ENCODE assay signal across 8 cellular contexts in the genomic region with DNA sequence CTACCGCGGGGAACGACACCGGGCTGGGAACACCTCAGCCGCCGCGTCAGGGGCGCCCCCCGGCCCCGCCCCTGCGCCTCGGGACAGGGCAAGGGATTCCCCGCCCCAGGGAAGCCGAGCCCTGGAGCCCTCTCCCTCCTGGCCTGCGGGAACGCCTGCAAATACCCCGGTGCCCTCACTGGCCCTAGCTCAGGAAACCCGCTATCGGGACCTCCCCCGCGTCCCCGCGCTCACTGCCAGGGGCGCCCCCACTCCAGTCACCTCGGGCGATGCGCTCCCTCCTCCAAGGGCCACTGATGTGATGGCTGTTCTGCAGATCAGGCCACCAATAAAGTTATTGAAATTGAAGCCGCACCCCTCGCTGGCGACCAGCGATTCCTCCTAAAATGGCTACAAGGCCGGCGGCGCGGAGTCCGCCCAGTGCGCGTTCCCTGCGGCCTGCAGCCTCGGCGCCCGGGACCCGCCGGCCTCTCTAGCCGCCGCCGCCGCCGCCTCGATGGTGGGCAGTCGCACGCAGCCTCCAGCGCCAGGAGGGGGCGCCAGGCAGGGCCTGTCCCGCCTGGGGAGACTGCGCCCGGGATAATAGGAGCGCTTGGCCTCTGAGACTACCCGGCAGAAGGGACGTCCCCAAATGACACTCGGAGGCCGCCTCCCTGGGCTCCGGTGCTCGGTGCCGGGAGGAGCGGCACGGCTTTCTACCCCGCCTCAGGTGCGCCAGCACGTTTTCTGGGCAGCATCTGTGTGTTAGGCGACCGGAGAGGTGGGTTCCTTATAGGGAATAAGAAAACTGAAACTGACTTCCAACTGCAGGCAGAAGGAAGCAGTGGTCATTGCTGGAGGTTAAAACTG. TPM values are rescaled to one million over a fixed set of nuclear protein-coding genes. Genes with fewer than 3 reads are reported as not detected.
DNase-seq lines count a peak whose midpoint lies in the region; ATAC-seq, FAIRE-seq and TF ChIP-seq lines count a peak whose summit lies in the region.

PRKAB2 (minus strand) TSS at position 303 of the 849 bp plus-strand sequence. CDS start 326 bp downstream, outside the sequence.

- no peak for FAIRE-seq in H1 (lab: Jason Lieb, UNC)

- in situ Hi-C loops in Caki2 (cut with HindIII; ENCODE audit: low pct_unique_long_range_greater_than_20kb, low sequenced_read_pairs): no loop called here

- peak within 1 kb of the TSS; percentile 85 for H4K8ac ChIP-seq in H1 (ENCODE audit: extremely low read depth, insufficient read depth, low read length)
- H4K8ac ChIP-seq in mesendoderm (ENCODE audit: low read depth, low read length): peak within 1 kb of the TSS; percentile 67

- H3K27ac Mint-ChIP-seq in activated CD8-positive, alpha-beta memory T cell treated with anti-CD3 and anti-CD28 coated beads, Interleukin-2, amount 10 ng/mL, durations not matched to agents 7 days and 5 days: peak within 1 kb of the TSS; percentile 96

- peaks cover 26% of the 10 kb centered on the region for H3K36me3 Mint-ChIP-seq in activated CD8-positive, alpha-beta memory T cell treated with anti-CD3 and anti-CD28 coated beads, Interleukin-2, amount 10 ng/mL, durations not matched to agents 7 days and 5 days

- H2BK12ac ChIP-seq in H1 (ENCODE audit: low read depth, low read length): peak within 1 kb of the TSS; percentile 77

- H3K4me1 Mint-ChIP-seq in activated CD8-positive, alpha-beta memory T cell treated with anti-CD3 and anti-CD28 coated beads, Interleukin-2, amount 10 ng/mL, durations not matched to agents 7 days and 5 days: peaks cover 35% of the 10 kb centered on the region

- H3K27me3 ChIP-seq in H1 (replicated peaks in 1 of 4; ENCODE audit: control insufficient read depth in 3 of 4, extremely low read depth in 1 of 4, insufficient read depth in 3 of 4, low read length in 3 of 4) (no peaks in the 10 kb centered on the region), mesendoderm (ENCODE audit: insufficient read depth, low read length, poor library complexity) (no peaks in the 10 kb centered on the region)

- H4K91ac ChIP-seq in H1 (replicated peaks; ENCODE audit: insufficient read length, low read length): peak within 1 kb of the TSS; percentile 51

- H3K9me3 Mint-ChIP-seq in activated CD8-positive, alpha-beta memory T cell treated with anti-CD3 and anti-CD28 coated beads, Interleukin-2, amount 10 ng/mL, durations not matched to agents 7 days and 5 days (ENCODE audit: low read depth): peaks cover 4% of the 10 kb centered on the region

- peak within 1 kb of the TSS; percentile 95 for H2AFZ ChIP-seq in H1 (ENCODE audit: low read length)

- no peak within 1 kb of the TSS for H2AK5ac ChIP-seq in H1 (ENCODE audit: low read depth, low read length)
- no peak within 1 kb of the TSS for H2AK5ac ChIP-seq in mesendoderm (ENCODE audit: low read length)

- H3K4me3 ChIP-seq in H1 (ENCODE audit: extremely low read depth in 1 of 4, insufficient read depth in 2 of 4, low read depth in 3 of 4, low read length in 4 of 4): peak within 1 kb of the TSS; percentile 74 to 96 (median 88)
- H3K4me3 ChIP-seq in mesendoderm (ENCODE audit: low read length): peak within 1 kb of the TSS; percentile 85

- no peaks in the 10 kb centered on the region for H3K79me1 ChIP-seq in H1 (ENCODE audit: low read depth, low read length)
- H3K79me1 ChIP-seq in mesendoderm (ENCODE audit: low read length): peaks cover 6% of the 10 kb centered on the region

- CTCF ChIA-PET in activated CD8-positive, alpha-beta memory T cell treated with anti-CD3 and anti-CD28 coated beads, Interleukin-2, amount 10 ng/mL, durations not matched to agents 7 days and 5 days (lab: Charles Lee): interaction anchor here (0.9 to 4.3 kb wide), 4 partner anchors 10 to 77 kb away, joined by 3 to 42 read pairs (median 3); partner anchors contain the start of gene CHD1L
- CTCF ChIA-PET in H1 (lab: Charles Lee; ENCODE audit: partially characterized antibody): interaction anchor here (0.7 to 3.7 kb wide), 5 partner anchors 10 to 69 kb away, joined by 3 to 22 read pairs (median 8); partner anchors contain the start of gene CHD1L

- H3K4ac ChIP-seq in H1 (replicated peaks; ENCODE audit: insufficient read length, low read depth, low read length) (no peak within 1 kb of the TSS), mesendoderm (ENCODE audit: low read depth, low read length) (no peak within 1 kb of the TSS)

- POLR2A ChIA-PET in H1 (lab: Charles Lee; ENCODE audit: partially characterized antibody): interaction anchor here (0.6 to 7.3 kb wide), 13 partner anchors 10 to 155 kb away, joined by 3 to 48 read pairs (median 4); partner anchors contain the start of gene CHD1L

- peak within 1 kb of the TSS; percentile 6; the same call in 1 of the 2 replicates for H2BK15ac ChIP-seq in H1 (ENCODE audit: low read length)
- H2BK15ac ChIP-seq in mesendoderm (replicated peaks; ENCODE audit: low read depth): no peak within 1 kb of the TSS

- H4K5ac ChIP-seq in H1 (ENCODE audit: insufficient read length, low read depth, low read length) (peak within 1 kb of the TSS; percentile 87), mesendoderm (ENCODE audit: low read length) (no peak within 1 kb of the TSS)

- DNase-seq in Caki2 (ENCODE audit: low read depth) (peak; percentile 99), HT-29 (ENCODE audit: low spot score) (peak; percentile 95), NOMO-1 (lab: John Stamatoyannopoulos, UW; ENCODE audit: unreplicated experiment in 2 of 2) (peak; percentile 93 to 96), H1 (ENCODE audit: low read depth in 1 of 2, low spot score in 2 of 2) (peak; percentile 89 to 98), mesendoderm (peak; percentile 98)
- DNase-seq in activated CD8-positive, alpha-beta memory T cell treated with anti-CD3 and anti-CD28 coated beads, Interleukin-2, amount 10 ng/mL, durations not matched to agents 7 days and 5 days: peak; percentile 95
- peak; percentile 85 for DNase-seq in stimulated activated CD8-positive, alpha-beta memory T cell treated with anti-CD3 and anti-CD28 coated beads, Interleukin-12 subunit alpha, Interleukin-12 subunit beta, amount 100 ng/mL, for 4 hours (ENCODE audit: low read depth)

- H3K9ac ChIP-seq in H1 (replicated peaks in 1 of 4; ENCODE audit: extremely low read depth in 1 of 4, low read depth in 3 of 4, low read length in 3 of 4) (peak within 1 kb of the TSS in 3 of 4 experiments; percentile 59 to 67 (median 63); a peak in 6 of 7 replicates), mesendoderm (ENCODE audit: low read length) (peak within 1 kb of the TSS; percentile 92)

- peak within 1 kb of the TSS; percentile 83 to 94 for H3K4me2 ChIP-seq in H1 (ENCODE audit: insufficient read depth in 1 of 2, low read depth in 2 of 2, low read length in 2 of 2)
- peak within 1 kb of the TSS; percentile 85 for H3K4me2 ChIP-seq in mesendoderm (ENCODE audit: low read length)

- peaks cover 3% of the 10 kb centered on the region for H3K27me3 Mint-ChIP-seq in activated CD8-positive, alpha-beta memory T cell treated with anti-CD3 and anti-CD28 coated beads, Interleukin-2, amount 10 ng/mL, durations not matched to agents 7 days and 5 days

- H2BK5ac ChIP-seq in H1 (ENCODE audit: low read depth, low read length) (peak within 1 kb of the TSS; percentile 62; the same call in 1 of the 2 replicates), mesendoderm (ENCODE audit: low read length) (peak within 1 kb of the TSS; percentile 77)

- H2BK120ac ChIP-seq in H1 (replicated peaks; ENCODE audit: low read depth, low read length) (no peak within 1 kb of the TSS), mesendoderm (ENCODE audit: low read depth, low read length) (no peak within 1 kb of the TSS)

- H3K79me2 ChIP-seq in H1 (ENCODE audit: control insufficient read depth in 1 of 2, insufficient read depth in 2 of 2, low read length in 2 of 2) (peaks cover 4 to 41% of the 10 kb centered on the region in 2 experiments; a peak in 3 of 4 replicates), mesendoderm (ENCODE audit: control insufficient read depth, insufficient read depth, low read length) (peaks cover 13% of the 10 kb centered on the region)

- TF ChIP-seq POLR2A in H1 (IDR thresholded peaks at IDR 0.05; ENCODE audit: control extremely low read depth in 1 of 2, low read depth in 2 of 2, low read length in 2 of 2): peak; percentile 59 to 69; a peak in 2 of 3 replicates

- WGBS in H1 (ENCODE audit: extremely low coverage in 1 of 2, insufficient coverage in 1 of 2, insufficient read length in 1 of 2, insufficient replicate concordance in 2 of 2, low coverage in 1 of 2, low lambda C conversion rate in 2 of 2, missing lambda C conversion rate in 1 of 2), 2 experiments: 1% methylated on average over 61 of the region's 72 CpGs; no CpG with 5 or more reads in 1 of the 2 experiments
- no CpG with 5 or more reads among the region's 72 CpGs for WGBS in mesendoderm (ENCODE audit: extremely low coverage, insufficient coverage, low lambda C conversion rate)

- H3K23me2 ChIP-seq in H1 (ENCODE audit: low read depth, low read length): 0 out of 2 replicates have a peak, but pooled peaks cover 2% of the 10 kb centered on the region

- H3K23ac ChIP-seq in H1 (ENCODE audit: insufficient read length): no peak within 1 kb of the TSS
- H3K23ac ChIP-seq in mesendoderm (ENCODE audit: low read length): peak within 1 kb of the TSS; percentile 83

- peak within 1 kb of the TSS; percentile 96 for H3K4me3 Mint-ChIP-seq in activated CD8-positive, alpha-beta memory T cell treated with anti-CD3 and anti-CD28 coated beads, Interleukin-2, amount 10 ng/mL, durations not matched to agents 7 days and 5 days

- peak; percentile 66 to 81 for TF ChIP-seq RAD21 in H1 (IDR thresholded peaks at IDR 0.05 in 1 of 2, conservative IDR thresholded peaks at IDR 0.05 in 1 of 2; ENCODE audit: low read depth in 2 of 2, low read length in 2 of 2)

- no peak within 1 kb of the TSS for H2BK20ac ChIP-seq in H1 (ENCODE audit: low read length)

- H4K20me1 ChIP-seq in H1 (replicated peaks in 1 of 2; ENCODE audit: control insufficient read depth in 1 of 2, insufficient read depth in 2 of 2, low read length in 2 of 2): peaks cover 0 to 4% of the 10 kb centered on the region in 2 experiments

- no peak within 1 kb of the TSS for H3K14ac ChIP-seq in H1 (ENCODE audit: insufficient read length)

- H3K56ac ChIP-seq in H1 (replicated peaks; ENCODE audit: insufficient read length, low read depth, low read length): peak within 1 kb of the TSS; percentile 85
- peak within 1 kb of the TSS; percentile 96 for H3K56ac ChIP-seq in mesendoderm (ENCODE audit: low read length)

- H3K27ac ChIP-seq in H1 (ENCODE audit: low read depth, low read length): peak within 1 kb of the TSS; percentile 75
- peak within 1 kb of the TSS; percentile 93 for H3K27ac ChIP-seq in mesendoderm (ENCODE audit: low read depth, low read length)

- peak; percentile 77 to 94 (median 83) for TF ChIP-seq CTCF in H1 (IDR thresholded peaks at IDR 0.05; ENCODE audit: control extremely low read depth in 1 of 3, insufficient read depth in 1 of 3, low read depth in 1 of 3, low read length in 3 of 3)

- H3K4me1 ChIP-seq in H1 (replicated peaks in 1 of 4; ENCODE audit: control insufficient read depth in 3 of 4, insufficient read depth in 4 of 4, low read length in 3 of 4): peaks cover 2 to 12% (median 10%) of the 10 kb centered on the region in 4 experiments; a peak in 4 of 7 replicates
- peaks cover 6% of the 10 kb centered on the region for H3K4me1 ChIP-seq in mesendoderm (ENCODE audit: control insufficient read depth, low read depth, low read length)

- ATAC-seq in GM21360 (IDR thresholded peaks at IDR 0.05; ENCODE audit: unreplicated experiment): peak; percentile 81
- ATAC-seq in activated CD8-positive, alpha-beta memory T cell treated with anti-CD3 and anti-CD28 coated beads, Interleukin-2, amount 10 ng/mL, durations not matched to agents 7 days and 5 days: peak; percentile 85

- H3K18ac ChIP-seq in H1 (ENCODE audit: extremely low read depth, low read length): peak within 1 kb of the TSS; percentile 56; the same call in 1 of the 2 replicates
- peak within 1 kb of the TSS; percentile 71 for H3K18ac ChIP-seq in mesendoderm (ENCODE audit: low read length)

- H3K36me3 ChIP-seq in H1 (ENCODE audit: control insufficient read depth in 2 of 4, insufficient read depth in 4 of 4, low read length in 3 of 4): 0 out of 8 replicates have a peak, but pooled peaks cover 0 to 4% (median 0%) of the 10 kb centered on the region in 4 experiments
- no peaks in the 10 kb centered on the region for H3K36me3 ChIP-seq in mesendoderm (ENCODE audit: control insufficient read depth, insufficient read depth, low read length)

- peak in 1 of 2 experiments; percentile 81; a peak in 1 of 3 replicates for TF ChIP-seq EP300 in H1 (IDR thresholded peaks at IDR 0.05; ENCODE audit: borderline replicate concordance in 1 of 2, low read depth in 2 of 2, low read length in 2 of 2)

- H3K9me3 ChIP-seq in H1 (ENCODE audit: insufficient read depth in 2 of 2, low read depth in 1 of 2, low read length in 1 of 2): no peaks in the 10 kb centered on the region

RNA-seq across cellular contexts. Expression of gene PRKAB2, which starts in this region (rescaled TPM):
- total RNA-seq in Caki2 (2014; rRNA removed; shearing (Covaris generic); ENCODE audit: low replicate concordance): 9.4 and 19.7 TPM in 2 replicates
- 3.5 and 6.1 TPM in 2 replicates for total RNA-seq in HT-29 (2014; rRNA removed; shearing (Covaris generic))
- 10 to 100 TPM; 10.2 to 10.8 TPM for total RNA-seq in activated CD8-positive, alpha-beta memory T cell treated with anti-CD3 and anti-CD28 coated beads, Interleukin-2, amount 10 ng/mL, durations not matched to agents 7 days and 5 days
- total RNA-seq in H1 (2021; fragmentation: NEBNext Ultra II Directional; extraction: Animal tissue kit (Norgen Biotek cat#: 25700)): 18.9 and 19.8 TPM in 2 replicates
- polyA plus RNA-seq in H1 (2011; rRNA removed): 12.1 and 15.0 TPM in 2 replicates
- polyA plus RNA-seq in H1 (2011; cell fraction: cytosol; rRNA removed): 18.9 TPM
- 13.5 TPM for polyA plus RNA-seq in H1 (2011; cell fraction: nucleus; rRNA removed)
- 9.6 to 15.3 TPM (median 11.8 TPM) in 4 replicates for polyA plus RNA-seq in H1 (2012, experiment 1 of 2)
- polyA plus RNA-seq in H1 (2012, experiment 2 of 2): 1.6 TPM
- 18.5 TPM for polyA plus RNA-seq in H1 (2013, experiment 1 of 2)
- polyA plus RNA-seq in H1 (2013, experiment 2 of 2): 17.8 TPM
- 22.4 and 29.7 TPM in 2 replicates for polyA minus RNA-seq in H1 (2011; rRNA and poly(A)+ RNA removed)
- 18.9 TPM for polyA minus RNA-seq in H1 (2011; cell fraction: cytosol; rRNA and poly(A)+ RNA removed)
- polyA minus RNA-seq in H1 (2011; cell fraction: nucleus; rRNA and poly(A)+ RNA removed): 19.2 TPM
- polyA plus RNA-seq in mesendoderm (2013, experiment 1 of 2): 18.4 TPM
- polyA plus RNA-seq in mesendoderm (2013, experiment 2 of 2): 18.0 TPM

Comparison
In these comparisons a context has a peak if more than half of its experiments do, and no peak if none do; other contexts are left out.
1. Peak in every context shown above with its lines: DNase-seq, ATAC-seq, H3K4me3 ChIP-seq and H3K27ac ChIP-seq.